9 cellular contexts compared by ENCODE assay signal in the genomic region with DNA sequence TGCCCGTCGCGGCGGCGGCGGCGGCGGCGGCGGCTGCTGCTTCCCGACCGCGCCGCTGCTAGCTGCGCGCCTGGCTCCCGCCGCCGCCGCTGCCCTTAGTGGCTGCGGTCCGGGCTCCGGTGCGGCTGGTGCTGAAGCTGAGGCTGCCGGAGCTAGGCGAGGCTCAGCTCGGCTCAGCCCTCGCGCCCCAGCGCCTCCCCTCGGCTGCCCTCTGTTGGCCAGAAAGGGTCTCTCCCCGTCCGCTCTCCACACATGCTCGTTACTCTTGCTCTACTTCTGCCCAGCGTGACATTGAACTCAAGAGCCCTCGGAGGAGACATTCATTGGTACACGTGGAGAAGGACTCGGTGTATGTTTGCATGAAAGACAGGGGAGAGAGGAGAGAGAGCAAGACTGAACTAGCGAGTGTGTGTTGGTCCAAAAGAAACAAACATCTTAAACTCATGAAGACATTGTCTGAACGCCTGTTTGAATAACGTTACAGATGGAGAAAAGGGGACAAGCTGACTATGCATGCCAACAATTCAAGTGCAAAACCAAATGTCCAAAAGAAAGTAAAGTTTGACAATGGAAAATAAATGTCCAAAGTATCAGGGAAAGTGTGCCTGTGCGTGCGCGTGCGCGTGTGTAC. TPM values are rescaled to one million over a fixed set of nuclear protein-coding genes. Genes with fewer than 3 reads are reported as not detected.
DNase-seq lines count a peak whose midpoint lies in the region; ATAC-seq, FAIRE-seq and TF ChIP-seq lines count a peak whose summit lies in the region.
"Had no signal": no experiment of that assay in that cellular context is flagged by ENCODE, and none has a peak within 500 bp of the region (broad histone marks: within the 10 kb centered on the region; RNA-seq: fewer than 3 reads in every experiment).

A gene (minus strand): TSS at position 175 of the 631 bp plus-strand sequence.

- H3K27me3 ChIP-seq in neuronal stem cell (ENCODE audit: control insufficient read depth in 3 of 3, insufficient read depth in 3 of 3, low read depth in 1 of 3, low read length in 3 of 3) (peaks cover 5 to 23% (median 15%) of the 10 kb centered on the region in 3 experiments), upper lobe of left lung (peaks cover 0 to 16% (median 7%) of the 10 kb centered on the region in 4 donors)

- no peak for FAIRE-seq in D721Med (lab: Jason Lieb, UNC)
- FAIRE-seq: K562 had no signal

- DNase-seq in D721Med (ENCODE audit: insufficient read length, low spot score) (no peak), NCI-H1694 treated with DMSO at 0.1 percent for 48 hours (lab: John Stamatoyannopoulos, UW) (peak; percentile 76), germinal center (ENCODE audit: low spot score) (peak; percentile 2), neuronal stem cell (ENCODE audit: low spot score) (peak; percentile 78), upper lobe of left lung (peak; percentile 74 to 93)
- peak; percentile 59 to 65 for DNase-seq in activated T-cell treated with anti-CD3 and anti-CD28 coated beads, Interleukin-2, amount 50 U/mL, for 48 hours
- DNase-seq in NK-92 treated with Interleukin-12 subunit alpha and Interleukin-12 subunit beta, amount 100 ng/mL, for 24 hours (lab: John Stamatoyannopoulos, UW), result no peak

- H3K4ac ChIP-seq in neuronal stem cell (ENCODE audit: low read length), result no peak within 1 kb of the TSS

- no peak within 1 kb of the TSS for H3K23ac ChIP-seq in neuronal stem cell (ENCODE audit: low read depth, low read length, poor library complexity)

- no peak within 1 kb of the TSS for H4K91ac ChIP-seq in neuronal stem cell (ENCODE audit: low read depth, low read length, poor library complexity)

- ATAC-seq in GM21786 (IDR thresholded peaks at IDR 0.05; ENCODE audit: unreplicated experiment) (peak; percentile 91), upper lobe of left lung (ENCODE audit: low FRiP score in 2 of 2) (peak; percentile 95 to 99)
- ATAC-seq: K562 had no signal

- H3K9ac ChIP-seq in neuronal stem cell (ENCODE audit: low read depth, low read length, poor library complexity), result peak within 1 kb of the TSS; percentile 21

- H3K4me1 ChIP-seq in neuronal stem cell (ENCODE audit: control insufficient read depth in 2 of 2, insufficient read depth in 1 of 2, low read depth in 1 of 2, low read length in 2 of 2), result peaks cover 0 to 5% of the 10 kb centered on the region in 2 donors
- H3K4me1 ChIP-seq in upper lobe of left lung, result peaks cover 6 to 15% (median 9%) of the 10 kb centered on the region in 4 donors

- H3K18ac ChIP-seq in neuronal stem cell (ENCODE audit: low read length), result peak within 1 kb of the TSS; percentile 28

- H2AK5ac ChIP-seq in neuronal stem cell (ENCODE audit: low read depth, low read length), result no peak within 1 kb of the TSS

- H2BK120ac ChIP-seq in neuronal stem cell (ENCODE audit: low read depth, low read length), result no peak within 1 kb of the TSS

- H3K36me3 ChIP-seq in neuronal stem cell (replicated peaks in 1 of 2; ENCODE audit: control insufficient read depth in 2 of 2, insufficient read depth in 2 of 2, low read length in 2 of 2) (no peaks in the 10 kb centered on the region), upper lobe of left lung (no peaks in the 10 kb centered on the region)

- H3K14ac ChIP-seq in neuronal stem cell (ENCODE audit: low read length), result no peak within 1 kb of the TSS

- no peaks in the 10 kb centered on the region for H3K79me1 ChIP-seq in neuronal stem cell (ENCODE audit: low read depth, low read length)

- H2BK15ac ChIP-seq in neuronal stem cell (ENCODE audit: low read length), result no peak within 1 kb of the TSS

- H4K8ac ChIP-seq in neuronal stem cell (ENCODE audit: low read depth, low read length), result no peak within 1 kb of the TSS

- TF ChIP-seq EP300 in upper lobe of left lung (IDR thresholded peaks at IDR 0.05), result no peak

- TF ChIP-seq POLR2A in upper lobe of left lung (IDR thresholded peaks at IDR 0.05), result no peak

- peak; percentile 85 for TF ChIP-seq CTCF in D721Med (IDR thresholded peaks at IDR 0.05; ENCODE audit: insufficient read depth, missing control alignments)
- peak; percentile 37 to 76 (median 58) for TF ChIP-seq CTCF in upper lobe of left lung (IDR thresholded peaks at IDR 0.05)

- no peak within 1 kb of the TSS for H3K27ac ChIP-seq in neuronal stem cell (replicated peaks; ENCODE audit: low read length)
- no peak within 1 kb of the TSS for H3K27ac ChIP-seq in upper lobe of left lung

- no peaks in the 10 kb centered on the region for H3K9me3 ChIP-seq in neuronal stem cell (replicated peaks in 1 of 2; ENCODE audit: control insufficient read depth in 2 of 2, insufficient read depth in 1 of 2, low read depth in 1 of 2, low read length in 2 of 2)
- H3K9me3 ChIP-seq in upper lobe of left lung, result no peaks in the 10 kb centered on the region

- no peak within 1 kb of the TSS for H2BK12ac ChIP-seq in neuronal stem cell (ENCODE audit: low read length)

- H2AFZ ChIP-seq in neuronal stem cell (ENCODE audit: low read length), result peak within 1 kb of the TSS; percentile 90

- H3K4me2 ChIP-seq in neuronal stem cell (ENCODE audit: insufficient read depth, low read length, poor library complexity, severe bottlenecking), result peak within 1 kb of the TSS; percentile 91

- H2BK5ac ChIP-seq in neuronal stem cell (ENCODE audit: low read length), result no peak within 1 kb of the TSS

- WGBS in neuronal stem cell (ENCODE audit: extremely low coverage in 2 of 2, insufficient read length in 2 of 2, insufficient replicate concordance in 1 of 2), 2 donors, result no CpG with 5 or more reads among the region's 46 CpGs
- 24 to 30% methylated on average over 20 to 26 of the region's 46 CpGs for WGBS in upper lobe of left lung, 2 donors

- H3K4me3 ChIP-seq in neuronal stem cell (ENCODE audit: low read length in 2 of 2) (peak within 1 kb of the TSS; percentile 24 to 76), upper lobe of left lung (peak within 1 kb of the TSS in 3 of 4 donors; percentile 31 to 36 (median 33))
- H3K4me3 ChIP-seq: K562 had no signal

RNA-seq across cellular contexts. Expression of the gene that starts here (rescaled TPM):
- polyA plus RNA-seq in neuronal stem cell (2013, experiment 1 of 2), result 0.03 TPM
- 0.04 TPM for polyA plus RNA-seq in neuronal stem cell (2013, experiment 2 of 2)
- under 1 TPM in 2 of 6 donors, not detected in 4; 0.06 to 0.07 TPM for total RNA-seq in upper lobe of left lung
- total RNA-seq: K562 had no signal
- polyA plus RNA-seq: K562 had no signal

Comparison
In these comparisons a context has a peak if more than half of its experiments do, and no peak if none do; other contexts are left out.
1. Peak in DNase-seq, ATAC-seq and H3K4me3 ChIP-seq in upper lobe of left lung; RNA of the gene not detected or under 1 TPM.
2. DNase-seq: peak in NCI-H1694 treated with DMSO at 0.1 percent for 48 hours (single experiment), activated T-cell treated with anti-CD3 and anti-CD28 coated beads, Interleukin-2, amount 50 U/mL, for 48 hours (2 of 2), germinal center (single experiment) and neuronal stem cell (single experiment); none in D721Med (single experiment) and NK-92 treated with Interleukin-12 subunit alpha and Interleukin-12 subunit beta, amount 100 ng/mL, for 24 hours (single experiment).